Comparison of ENCODE assay signal across 26 cellular contexts in genomic region chr14:101711041-101711861, GRCh38. TPM values are rescaled to one million over a fixed set of nuclear protein-coding genes. Genes with fewer than 3 reads are reported as not detected.
DNase-seq lines count a peak whose midpoint lies in the region; ATAC-seq and TF ChIP-seq lines count a peak whose summit lies in the region.
"Had no signal": no experiment of that assay in that cellular context is flagged by ENCODE, and none has a peak within 500 bp of the region (broad histone marks: within the 10 kb centered on the region; RNA-seq: fewer than 3 reads in every experiment).

No MANE protein-coding gene starts in this region.

- H3K27me3 ChIP-seq in CD4-positive, alpha-beta memory T cell (ENCODE audit: insufficient read depth, low read length): no peaks in the 10 kb centered on the region
- H3K27me3 ChIP-seq in esophagus muscularis mucosa: peaks cover 0 to 8% (median 0%) of the 10 kb centered on the region in 4 donors
- H3K27me3 ChIP-seq: brain microvascular endothelial cell, foreskin keratinocyte, MG63, upper lobe of left lung had no signal

- H3K9me3 Mint-ChIP-seq in CD4-positive, alpha-beta memory T cell: peaks cover 0 to 1% (median 0%) of the 10 kb centered on the region in 8 donors
- no peaks in the 10 kb centered on the region for H3K9me3 Mint-ChIP-seq in natural killer cell treated with Interleukin-12 subunit alpha and Interleukin-12 subunit beta and Interleukin-15 and Interleukin-18, amount 100 ng/mL, for 72 hours

- in situ Hi-C loops in GM13976 (cut with MboI; ENCODE audit: low sequenced_read_pairs, unreplicated experiment): no loop called here

- H3K4me1 Mint-ChIP-seq in CD4-positive, alpha-beta memory T cell: peaks cover 19 to 46% (median 37%) of the 10 kb centered on the region in 4 donors
- H3K4me1 Mint-ChIP-seq in natural killer cell treated with Interleukin-12 subunit alpha and Interleukin-12 subunit beta and Interleukin-15 and Interleukin-18, amount 100 ng/mL, for 72 hours (ENCODE audit: low read depth in 2 of 2): peaks cover 47 to 59% of the 10 kb centered on the region in 2 donors

- no peak for TF ChIP-seq EP300 in esophagus muscularis mucosa (IDR thresholded peaks at IDR 0.05)

- intact Hi-C loops in CD4-positive, alpha-beta memory T cell (cut with micrococcal nuclease): no loop called here
- intact Hi-C loops in esophagus muscularis mucosa (cut with DNase I): no loop called here

- CTCF ChIA-PET in CD4-positive, alpha-beta memory T cell (lab: Charles Lee; ENCODE audit: partially characterized antibody): interaction anchor here (1.3 to 3.0 kb wide), 2 partner anchors 11 to 59 kb away, joined by 3 to 26 read pairs; no protein-coding TSS in a partner anchor

- no peaks in the 10 kb centered on the region for H3K36me3 Mint-ChIP-seq in CD4-positive, alpha-beta memory T cell
- peaks cover 6% of the 10 kb centered on the region for H3K36me3 Mint-ChIP-seq in natural killer cell treated with Interleukin-12 subunit alpha and Interleukin-12 subunit beta and Interleukin-15 and Interleukin-18, amount 100 ng/mL, for 72 hours

- H3K27ac Mint-ChIP-seq in CD4-positive, alpha-beta memory T cell: peak overlapping the region; percentile 15 to 85 (median 60)
- H3K27ac Mint-ChIP-seq in natural killer cell treated with Interleukin-12 subunit alpha and Interleukin-12 subunit beta and Interleukin-15 and Interleukin-18, amount 100 ng/mL, for 72 hours: peak overlapping the region; percentile 73 to 77

- no peak for ATAC-seq in natural killer cell treated with Interleukin-12 subunit alpha and Interleukin-12 subunit beta and Interleukin-15 and Interleukin-18, amount 100 ng/mL, for 72 hours
- ATAC-seq: foreskin keratinocyte, mucosa of descending colon had no signal

- H3K4me1 ChIP-seq in CD4-positive, alpha-beta memory T cell (ENCODE audit: insufficient read depth, low read length): peaks cover 58% of the 10 kb centered on the region
- H3K4me1 ChIP-seq in esophagus muscularis mucosa: peaks cover 13 to 18% (median 16%) of the 10 kb centered on the region in 4 donors
- H3K4me1 ChIP-seq: foreskin keratinocyte had no signal

- no peak for TF ChIP-seq CTCF in GM13976 (IDR thresholded peaks at IDR 0.05; ENCODE audit: borderline replicate concordance, control extremely low read depth, extremely low read depth, insufficient read depth, missing control alignments)
- no peak for TF ChIP-seq CTCF in esophagus muscularis mucosa (IDR thresholded peaks at IDR 0.05)

- H3K36me3 ChIP-seq in CD4-positive, alpha-beta memory T cell (ENCODE audit: insufficient read depth, low read length): no peaks in the 10 kb centered on the region
- H3K36me3 ChIP-seq in esophagus muscularis mucosa: no peaks in the 10 kb centered on the region
- H3K36me3 ChIP-seq: brain microvascular endothelial cell, MG63, upper lobe of left lung had no signal

- 73% methylated on average over 12 of the region's 13 CpGs for WGBS in esophagus muscularis mucosa

- no peak for TF ChIP-seq POLR2A in esophagus muscularis mucosa (IDR thresholded peaks at IDR 0.05; ENCODE audit: low read depth)

- no peak overlapping the region for H3K4me3 ChIP-seq in CD4-positive, alpha-beta memory T cell (ENCODE audit: low read length in 2 of 2)
- no peak overlapping the region for H3K4me3 ChIP-seq in esophagus muscularis mucosa
- H3K4me3 ChIP-seq: MG63, mucosa of descending colon, upper lobe of left lung had no signal

- H3K4me3 Mint-ChIP-seq in CD4-positive, alpha-beta memory T cell: no peak overlapping the region
- peak overlapping the region; percentile 17 for H3K4me3 Mint-ChIP-seq in natural killer cell treated with Interleukin-12 subunit alpha and Interleukin-12 subunit beta and Interleukin-15 and Interleukin-18, amount 100 ng/mL, for 72 hours

- DNase-seq in CD4-positive, alpha-beta memory T cell: no peak
- DNase-seq in GM13976 (ENCODE audit: low spot score) (peak; percentile 30), esophagus muscularis mucosa (ENCODE audit: extremely low spot score) (peak; percentile 64), MV-4-11 (lab: John Stamatoyannopoulos, UW) (no peak), GM19240 (ENCODE audit: insufficient read length, low spot score) (no peak), DMS53 (lab: John Stamatoyannopoulos, UW) (no peak)
- DNase-seq in natural killer cell treated with Interleukin-12 subunit alpha and Interleukin-12 subunit beta and Interleukin-15 and Interleukin-18, amount 100 ng/mL, for 72 hours (ENCODE audit: low spot score): no peak
- no peak for DNase-seq in stimulated activated CD4-positive, alpha-beta T cell treated with anti-CD3 and anti-CD28 coated beads, Interleukin-15, amount 100 ng/mL, for 24 hours
- DNase-seq: activated effector memory CD4-positive, alpha-beta T cell treated with Interleukin-2 at 50 U/mL for 16 hours; AML-193; brain microvascular endothelial cell; Calu3; foreskin keratinocyte; HCEC 1CT; hypothalamus; kidney glomerular epithelial cell; MG63; mucosa of descending colon; NCI-H146; NCI-H2171 treated with DMSO at 0.1 percent for 48 hours; NCI-H69; nucleus accumbens; SHP77; stimulated activated naive CD4-positive, alpha-beta T cell; T-helper 1 cell; upper lobe of left lung had no signal

- POLR2A ChIA-PET in CD4-positive, alpha-beta memory T cell (lab: Charles Lee; ENCODE audit: partially characterized antibody): interaction anchor here (1.0 to 1.8 kb wide), 5 partner anchors 10 to 112 kb away, joined by 4 to 5 read pairs (median 4); no protein-coding TSS in a partner anchor

- no peak overlapping the region for H3K27ac ChIP-seq in CD4-positive, alpha-beta memory T cell (ENCODE audit: low read depth, low read length)
- no peak overlapping the region for H3K27ac ChIP-seq in esophagus muscularis mucosa (replicated peaks in 1 of 4)
- H3K27ac ChIP-seq: brain microvascular endothelial cell, foreskin keratinocyte had no signal

- peaks cover 0 to 4% of the 10 kb centered on the region in 2 donors for H3K9me3 ChIP-seq in CD4-positive, alpha-beta memory T cell (ENCODE audit: control insufficient read depth in 1 of 2, low read length in 2 of 2)
- peaks cover 0 to 8% (median 5%) of the 10 kb centered on the region in 4 donors for H3K9me3 ChIP-seq in esophagus muscularis mucosa
- H3K9me3 ChIP-seq: MG63, mucosa of descending colon had no signal

- no peaks in the 10 kb centered on the region for H3K27me3 Mint-ChIP-seq in CD4-positive, alpha-beta memory T cell
- H3K27me3 Mint-ChIP-seq in natural killer cell treated with Interleukin-12 subunit alpha and Interleukin-12 subunit beta and Interleukin-15 and Interleukin-18, amount 100 ng/mL, for 72 hours: no peaks in the 10 kb centered on the region

RNA-seq across cellular contexts. Expression of gene PPP2R5C, which starts 50.3 kb away (rescaled TPM):
- total RNA-seq in CD4-positive, alpha-beta memory T cell: 100 to 1,000 TPM; 584 to 620 TPM
- polyA plus RNA-seq in CD4-positive, alpha-beta memory T cell: 100 to 1,000 TPM; 273 to 278 TPM
- 100 to 1,000 TPM; 103 to 142 (median 131) TPM for total RNA-seq in esophagus muscularis mucosa
- 100 to 1,000 TPM; 149 to 210 TPM for total RNA-seq in natural killer cell treated with Interleukin-12 subunit alpha and Interleukin-12 subunit beta and Interleukin-15 and Interleukin-18, amount 100 ng/mL, for 72 hours

Comparison
In these comparisons a context has a peak if more than half of its experiments do, and no peak if none do; other contexts are left out.
1. DNase-seq: peak in GM13976 (single experiment) and esophagus muscularis mucosa (single experiment); none in CD4-positive, alpha-beta memory T cell (0 of 5), natural killer cell treated with Interleukin-12 subunit alpha and Interleukin-12 subunit beta and Interleukin-15 and Interleukin-18, amount 100 ng/mL, for 72 hours (single experiment), MV-4-11 (single experiment), GM19240 (single experiment), DMS53 (single experiment) and stimulated activated CD4-positive, alpha-beta T cell treated with anti-CD3 and anti-CD28 coated beads, Interleukin-15, amount 100 ng/mL, for 24 hours (single experiment).